Comparison of ENCODE assay signal across 1 cellular context in the genomic region with DNA sequence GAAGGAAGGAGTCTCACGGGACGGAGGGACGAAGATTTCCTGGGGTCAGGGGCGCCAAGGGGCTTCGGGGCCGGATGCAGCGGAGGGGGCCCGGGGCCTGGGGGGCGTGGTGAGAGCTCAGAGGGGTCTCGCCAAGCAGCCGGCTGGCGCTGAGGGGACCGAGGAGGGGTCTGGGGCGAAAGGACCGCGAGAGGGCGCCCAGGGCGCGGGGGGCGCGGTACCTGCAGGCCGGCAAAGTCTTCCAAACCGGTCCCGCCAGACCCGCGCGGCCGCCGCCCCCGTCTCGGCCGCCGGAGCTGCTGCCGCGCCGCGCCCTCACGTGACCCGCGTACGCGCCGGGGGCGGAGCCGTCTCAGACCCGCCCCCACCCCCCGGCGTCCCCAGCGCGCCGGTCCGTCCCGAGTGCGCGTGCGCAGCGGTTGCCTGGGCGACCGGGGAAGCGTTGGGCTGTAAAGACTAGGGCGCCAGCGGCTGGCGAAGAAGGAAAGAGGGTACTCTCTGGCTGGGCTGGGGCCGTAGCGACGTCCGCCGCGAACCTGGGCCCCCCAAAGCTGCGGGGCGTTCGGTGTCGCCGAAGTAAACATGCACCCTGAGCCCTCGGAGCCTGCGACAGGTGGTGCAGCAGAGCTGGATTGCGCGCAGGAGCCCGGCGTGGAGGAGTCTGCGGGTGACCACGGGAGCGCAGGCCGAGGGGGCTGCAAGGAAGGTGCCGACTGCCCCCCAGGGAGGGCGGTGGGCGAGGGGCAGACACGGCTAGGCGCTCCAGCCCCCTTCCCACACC.
TF ChIP-seq lines count a peak whose summit lies in the region.

DNAAF1 (plus strand) TSS at position 450 of the 781 bp plus-strand sequence; CDS start at position 583, 133 bp downstream.
HSDL1 (minus strand) TSS at position 319 of the 781 bp plus-strand sequence. CDS start 13,856 bp downstream, outside the sequence.

TF ChIP-seq in K562, 482 proteins besides CTCF, POLR2A, EP300 and RAD21 (continued from another document and continues in another):
- TF ChIP-seq, protein P1, sequence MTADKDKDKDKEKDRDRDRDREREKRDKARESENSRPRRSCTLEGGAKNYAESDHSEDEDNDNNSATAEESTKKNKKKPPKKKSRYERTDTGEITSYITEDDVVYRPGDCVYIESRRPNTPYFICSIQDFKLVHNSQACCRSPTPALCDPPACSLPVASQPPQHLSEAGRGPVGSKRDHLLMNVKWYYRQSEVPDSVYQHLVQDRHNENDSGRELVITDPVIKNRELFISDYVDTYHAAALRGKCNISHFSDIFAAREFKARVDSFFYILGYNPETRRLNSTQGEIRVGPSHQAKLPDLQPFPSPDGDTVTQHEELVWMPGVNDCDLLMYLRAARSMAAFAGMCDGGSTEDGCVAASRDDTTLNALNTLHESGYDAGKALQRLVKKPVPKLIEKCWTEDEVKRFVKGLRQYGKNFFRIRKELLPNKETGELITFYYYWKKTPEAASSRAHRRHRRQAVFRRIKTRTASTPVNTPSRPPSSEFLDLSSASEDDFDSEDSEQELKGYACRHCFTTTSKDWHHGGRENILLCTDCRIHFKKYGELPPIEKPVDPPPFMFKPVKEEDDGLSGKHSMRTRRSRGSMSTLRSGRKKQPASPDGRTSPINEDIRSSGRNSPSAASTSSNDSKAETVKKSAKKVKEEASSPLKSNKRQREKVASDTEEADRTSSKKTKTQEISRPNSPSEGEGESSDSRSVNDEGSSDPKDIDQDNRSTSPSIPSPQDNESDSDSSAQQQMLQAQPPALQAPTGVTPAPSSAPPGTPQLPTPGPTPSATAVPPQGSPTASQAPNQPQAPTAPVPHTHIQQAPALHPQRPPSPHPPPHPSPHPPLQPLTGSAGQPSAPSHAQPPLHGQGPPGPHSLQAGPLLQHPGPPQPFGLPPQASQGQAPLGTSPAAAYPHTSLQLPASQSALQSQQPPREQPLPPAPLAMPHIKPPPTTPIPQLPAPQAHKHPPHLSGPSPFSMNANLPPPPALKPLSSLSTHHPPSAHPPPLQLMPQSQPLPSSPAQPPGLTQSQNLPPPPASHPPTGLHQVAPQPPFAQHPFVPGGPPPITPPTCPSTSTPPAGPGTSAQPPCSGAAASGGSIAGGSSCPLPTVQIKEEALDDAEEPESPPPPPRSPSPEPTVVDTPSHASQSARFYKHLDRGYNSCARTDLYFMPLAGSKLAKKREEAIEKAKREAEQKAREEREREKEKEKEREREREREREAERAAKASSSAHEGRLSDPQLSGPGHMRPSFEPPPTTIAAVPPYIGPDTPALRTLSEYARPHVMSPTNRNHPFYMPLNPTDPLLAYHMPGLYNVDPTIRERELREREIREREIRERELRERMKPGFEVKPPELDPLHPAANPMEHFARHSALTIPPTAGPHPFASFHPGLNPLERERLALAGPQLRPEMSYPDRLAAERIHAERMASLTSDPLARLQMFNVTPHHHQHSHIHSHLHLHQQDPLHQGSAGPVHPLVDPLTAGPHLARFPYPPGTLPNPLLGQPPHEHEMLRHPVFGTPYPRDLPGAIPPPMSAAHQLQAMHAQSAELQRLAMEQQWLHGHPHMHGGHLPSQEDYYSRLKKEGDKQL (CRISPR knock-in tag; IDR thresholded peaks at IDR 0.05; ENCODE audit: borderline replicate concordance), result no peak
- TF ChIP-seq ZNF79 (CRISPR knock-in tag; IDR thresholded peaks at IDR 0.05; ENCODE audit: low read depth), result no peak
- TF ChIP-seq CSDE1 (IDR thresholded peaks at IDR 0.05), result peak in 1 of 2 experiments; percentile 88; a peak in 2 of 4 replicates
- TF ChIP-seq ELF4 (CRISPR knock-in tag; IDR thresholded peaks at IDR 0.05), result no peak
- no peak for TF ChIP-seq ELF2 (CRISPR knock-in tag; IDR thresholded peaks at IDR 0.05)
- TF ChIP-seq, protein P2, sequence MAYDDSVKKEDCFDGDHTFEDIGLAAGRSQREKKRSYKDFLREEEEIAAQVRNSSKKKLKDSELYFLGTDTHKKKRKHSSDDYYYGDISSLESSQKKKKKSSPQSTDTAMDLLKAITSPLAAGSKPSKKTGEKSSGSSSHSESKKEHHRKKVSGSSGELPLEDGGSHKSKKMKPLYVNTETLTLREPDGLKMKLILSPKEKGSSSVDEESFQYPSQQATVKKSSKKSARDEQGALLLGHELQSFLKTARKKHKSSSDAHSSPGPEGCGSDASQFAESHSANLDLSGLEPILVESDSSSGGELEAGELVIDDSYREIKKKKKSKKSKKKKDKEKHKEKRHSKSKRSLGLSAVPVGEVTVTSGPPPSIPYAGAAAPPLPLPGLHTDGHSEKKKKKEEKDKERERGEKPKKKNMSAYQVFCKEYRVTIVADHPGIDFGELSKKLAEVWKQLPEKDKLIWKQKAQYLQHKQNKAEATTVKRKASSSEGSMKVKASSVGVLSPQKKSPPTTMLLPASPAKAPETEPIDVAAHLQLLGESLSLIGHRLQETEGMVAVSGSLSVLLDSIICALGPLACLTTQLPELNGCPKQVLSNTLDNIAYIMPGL (CRISPR knock-in tag; IDR thresholded peaks at IDR 0.05), result no peak; the same call in 1 of the 2 replicates
- no peak for TF ChIP-seq DACH1 (IDR thresholded peaks at IDR 0.05; ENCODE audit: partially characterized antibody)
- TF ChIP-seq TBP (optimal IDR thresholded peaks at IDR 0.05; ENCODE audit: low read depth, low read length), result peak; percentile 14
- no peak for TF ChIP-seq TAF15 (IDR thresholded peaks at IDR 0.05; ENCODE audit: low read depth, low read length)
- TF ChIP-seq NR3C1 (CRISPR knock-in tag; IDR thresholded peaks at IDR 0.05), result no peak
- no peak for TF ChIP-seq NR4A1 (CRISPR knock-in tag; IDR thresholded peaks at IDR 0.05)
- TF ChIP-seq NR4A1 (tag; IDR thresholded peaks at IDR 0.05), result no peak
- no peak for TF ChIP-seq PTBP1 (IDR thresholded peaks at IDR 0.05; ENCODE audit: low read depth, low read length)
- no peak for TF ChIP-seq ILF3 (IDR thresholded peaks at IDR 0.05; ENCODE audit: borderline replicate concordance)
- no peak for TF ChIP-seq SMAD2 (IDR thresholded peaks at IDR 0.05; ENCODE audit: low read depth, low read length)
- TF ChIP-seq RBM17 (IDR thresholded peaks at IDR 0.05; ENCODE audit: borderline replicate concordance, low read depth, low read length), result no peak
- TF ChIP-seq CREBBP (IDR thresholded peaks at IDR 0.05; ENCODE audit: low read depth, low read length), result no peak
- no peak for TF ChIP-seq CHCHD3 (CRISPR knock-in tag; IDR thresholded peaks at IDR 0.05)
- no peak for TF ChIP-seq SAFB2 (IDR thresholded peaks at IDR 0.05; ENCODE audit: borderline replicate concordance, low read depth, low read length, severe bottlenecking)
- no peak for TF ChIP-seq ZNF584 (CRISPR knock-in tag; IDR thresholded peaks at IDR 0.05; ENCODE audit: low read depth)
- no peak for TF ChIP-seq FOXM1 (IDR thresholded peaks at IDR 0.05; ENCODE audit: low read depth)
- no peak for TF ChIP-seq FOXM1 (CRISPR knock-in tag; IDR thresholded peaks at IDR 0.05; ENCODE audit: low read depth)
- no peak for TF ChIP-seq ELK3 (CRISPR knock-in tag; IDR thresholded peaks at IDR 0.05)
- TF ChIP-seq ZNF764 (CRISPR knock-in tag; IDR thresholded peaks at IDR 0.05; ENCODE audit: low read depth), result no peak
- TF ChIP-seq MAFK (IDR thresholded peaks at IDR 0.05; ENCODE audit: low read length), result no peak
- TF ChIP-seq ZNF780A (CRISPR knock-in tag; IDR thresholded peaks at IDR 0.05), result no peak
- no peak for TF ChIP-seq ESRRB (CRISPR knock-in tag; IDR thresholded peaks at IDR 0.05; ENCODE audit: borderline replicate concordance)
- TF ChIP-seq, protein P3, sequence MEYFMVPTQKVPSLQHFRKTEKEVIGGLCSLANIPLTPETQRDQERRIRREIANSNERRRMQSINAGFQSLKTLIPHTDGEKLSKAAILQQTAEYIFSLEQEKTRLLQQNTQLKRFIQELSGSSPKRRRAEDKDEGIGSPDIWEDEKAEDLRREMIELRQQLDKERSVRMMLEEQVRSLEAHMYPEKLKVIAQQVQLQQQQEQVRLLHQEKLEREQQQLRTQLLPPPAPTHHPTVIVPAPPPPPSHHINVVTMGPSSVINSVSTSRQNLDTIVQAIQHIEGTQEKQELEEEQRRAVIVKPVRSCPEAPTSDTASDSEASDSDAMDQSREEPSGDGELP (CRISPR knock-in tag; IDR thresholded peaks at IDR 0.05; ENCODE audit: borderline replicate concordance), result peak; percentile 71; the same call in 1 of the 2 replicates
- no peak for TF ChIP-seq ZNF518B (CRISPR knock-in tag; IDR thresholded peaks at IDR 0.05)
- no peak for TF ChIP-seq ZNF707 (CRISPR knock-in tag; conservative IDR thresholded peaks at IDR 0.05)
- TF ChIP-seq HSF4 (CRISPR knock-in tag; IDR thresholded peaks at IDR 0.05; ENCODE audit: borderline replicate concordance), result no peak
- TF ChIP-seq POLR3G (IDR thresholded peaks at IDR 0.05; ENCODE audit: extremely low read depth, insufficient read length, insufficient replicate concordance), result no peak
- no peak for TF ChIP-seq NFIX (CRISPR knock-in tag; IDR thresholded peaks at IDR 0.05; ENCODE audit: low read depth)
- no peak for TF ChIP-seq PHTF2 (CRISPR knock-in tag; IDR thresholded peaks at IDR 0.05)
- TF ChIP-seq SNIP1 (IDR thresholded peaks at IDR 0.05; ENCODE audit: low read depth), result no peak
- TF ChIP-seq THRB (CRISPR knock-in tag; conservative IDR thresholded peaks at IDR 0.05), result no peak
- TF ChIP-seq ZBTB7A (IDR thresholded peaks at IDR 0.05; ENCODE audit: borderline replicate concordance, control insufficient read depth, low read depth, low read length), result peak; percentile 97
- TF ChIP-seq, protein P4, sequence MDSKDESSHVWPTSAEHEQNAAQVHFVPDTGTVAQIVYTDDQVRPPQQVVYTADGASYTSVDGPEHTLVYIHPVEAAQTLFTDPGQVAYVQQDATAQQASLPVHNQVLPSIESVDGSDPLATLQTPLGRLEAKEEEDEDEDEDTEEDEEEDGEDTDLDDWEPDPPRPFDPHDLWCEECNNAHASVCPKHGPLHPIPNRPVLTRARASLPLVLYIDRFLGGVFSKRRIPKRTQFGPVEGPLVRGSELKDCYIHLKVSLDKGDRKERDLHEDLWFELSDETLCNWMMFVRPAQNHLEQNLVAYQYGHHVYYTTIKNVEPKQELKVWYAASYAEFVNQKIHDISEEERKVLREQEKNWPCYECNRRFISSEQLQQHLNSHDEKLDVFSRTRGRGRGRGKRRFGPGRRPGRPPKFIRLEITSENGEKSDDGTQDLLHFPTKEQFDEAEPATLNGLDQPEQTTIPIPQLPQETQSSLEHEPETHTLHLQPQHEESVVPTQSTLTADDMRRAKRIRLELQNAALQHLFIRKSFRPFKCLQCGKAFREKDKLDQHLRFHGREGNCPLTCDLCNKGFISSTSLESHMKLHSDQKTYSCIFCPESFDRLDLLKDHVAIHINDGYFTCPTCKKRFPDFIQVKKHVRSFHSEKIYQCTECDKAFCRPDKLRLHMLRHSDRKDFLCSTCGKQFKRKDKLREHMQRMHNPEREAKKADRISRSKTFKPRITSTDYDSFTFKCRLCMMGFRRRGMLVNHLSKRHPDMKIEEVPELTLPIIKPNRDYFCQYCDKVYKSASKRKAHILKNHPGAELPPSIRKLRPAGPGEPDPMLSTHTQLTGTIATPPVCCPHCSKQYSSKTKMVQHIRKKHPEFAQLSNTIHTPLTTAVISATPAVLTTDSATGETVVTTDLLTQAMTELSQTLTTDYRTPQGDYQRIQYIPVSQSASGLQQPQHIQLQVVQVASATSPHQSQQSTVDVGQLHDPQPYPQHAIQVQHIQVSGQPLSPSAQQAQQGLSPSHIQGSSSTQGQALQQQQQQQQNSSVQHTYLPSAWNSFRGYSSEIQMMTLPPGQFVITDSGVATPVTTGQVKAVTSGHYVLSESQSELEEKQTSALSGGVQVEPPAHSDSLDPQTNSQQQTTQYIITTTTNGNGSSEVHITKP (IDR thresholded peaks at IDR 0.05; ENCODE audit: partially characterized antibody), result no peak
- TF ChIP-seq, protein P5, sequence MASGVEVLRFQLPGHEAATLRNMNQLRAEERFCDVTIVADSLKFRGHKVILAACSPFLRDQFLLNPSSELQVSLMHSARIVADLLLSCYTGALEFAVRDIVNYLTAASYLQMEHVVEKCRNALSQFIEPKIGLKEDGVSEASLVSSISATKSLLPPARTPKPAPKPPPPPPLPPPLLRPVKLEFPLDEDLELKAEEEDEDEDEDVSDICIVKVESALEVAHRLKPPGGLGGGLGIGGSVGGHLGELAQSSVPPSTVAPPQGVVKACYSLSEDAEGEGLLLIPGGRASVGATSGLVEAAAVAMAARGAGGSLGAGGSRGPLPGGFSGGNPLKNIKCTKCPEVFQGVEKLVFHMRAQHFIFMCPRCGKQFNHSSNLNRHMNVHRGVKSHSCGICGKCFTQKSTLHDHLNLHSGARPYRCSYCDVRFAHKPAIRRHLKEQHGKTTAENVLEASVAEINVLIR (CRISPR knock-in tag; IDR thresholded peaks at IDR 0.05), result no peak
